Comparison of ENCODE assay signal across 8 cellular contexts in the genomic region with DNA sequence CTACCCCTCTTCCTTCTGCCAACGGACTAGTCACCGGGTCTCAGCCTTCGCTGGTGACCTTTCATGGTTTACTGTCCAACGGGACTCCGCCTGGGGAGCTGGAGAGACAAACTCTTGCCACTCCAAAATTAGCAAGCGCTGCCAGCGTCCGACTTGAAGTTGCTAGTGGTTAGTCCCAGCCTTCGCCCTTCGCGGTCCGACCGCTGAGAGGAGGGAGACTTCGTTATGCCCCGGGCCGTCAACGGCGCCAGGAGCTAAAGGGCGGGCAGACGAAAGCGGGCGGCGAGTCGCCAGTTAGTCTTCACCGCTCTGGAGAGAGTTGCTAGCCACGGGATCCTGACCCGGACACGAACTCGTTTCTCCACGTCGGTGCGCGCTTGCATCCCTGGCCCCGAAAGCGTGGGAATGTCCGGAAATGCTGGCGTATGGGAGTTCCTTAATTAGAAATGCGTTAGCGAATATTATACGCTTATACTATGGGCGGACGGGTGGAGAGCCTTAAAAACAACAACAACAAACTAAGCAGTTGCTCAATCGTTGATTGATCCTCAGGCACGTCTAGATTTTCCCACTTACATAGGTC. TPM values are rescaled to one million over a fixed set of nuclear protein-coding genes. Genes with fewer than 3 reads are reported as not detected.
A peak's percentile ranks its signal among the peaks of the same experiment; 100 is the strongest.
DNase-seq lines count a peak whose midpoint lies in the region; ATAC-seq and TF ChIP-seq lines count a peak whose summit lies in the region.

No MANE protein-coding gene starts in this region.

- CTCF ChIA-PET in CD4-positive, alpha-beta T cell (lab: Charles Lee): interaction anchor here (1.0 kb wide), 1 partner anchor 13 kb away, joined by 5 read pairs; no protein-coding TSS in a partner anchor

- intact Hi-C loops in CD4-positive, alpha-beta T cell (cut with DNase I, micrococcal nuclease): loop anchor here (2.0 to 10.0 kb wide), 4 partner anchors 49 to 357 kb away; a partner anchor contains a TSS
- intact Hi-C loops in lower leg skin (cut with DNase I; ENCODE audit: low total_unique reads): no loop called here

- H3K4me3 ChIP-seq in HUES6 (ENCODE audit: low read depth, low read length) (peak overlapping the region; percentile 91), WERI-Rb-1 (ENCODE audit: low read depth, low read length) (peak overlapping the region; percentile 87), duodenal mucosa (ENCODE audit: low read depth in 1 of 2, low read length in 2 of 2) (peak overlapping the region; percentile 93 to 99), lower leg skin (ENCODE audit: low read depth, poor library complexity, severe bottlenecking) (peak overlapping the region; percentile 72)

- H3K36me3 Mint-ChIP-seq in CD4-positive, alpha-beta T cell (ENCODE audit: low read depth): peaks cover 50% of the 10 kb centered on the region

- peak overlapping the region; percentile 84 for H3K27ac ChIP-seq in CD4-positive, alpha-beta T cell (ENCODE audit: low read depth, low read length)
- H3K27ac ChIP-seq in HUES6 (ENCODE audit: low read depth, low read length): peak overlapping the region; percentile 67
- H3K27ac ChIP-seq in WERI-Rb-1: peak overlapping the region; percentile 98
- H3K27ac ChIP-seq in duodenal mucosa (ENCODE audit: low read depth, low read length): peak overlapping the region; percentile 89

- POLR2A ChIA-PET in CD4-positive, alpha-beta T cell (lab: Charles Lee): interaction anchor here (0.9 to 2.3 kb wide), 8 partner anchors 8 to 174 kb away, joined by 3 to 29 read pairs (median 3); a partner anchor contains a TSS

- H3K36me3 ChIP-seq in HUES6 (ENCODE audit: control insufficient read depth, insufficient read depth, low read length): peaks cover 28% of the 10 kb centered on the region
- peaks cover 52% of the 10 kb centered on the region for H3K36me3 ChIP-seq in WERI-Rb-1
- no peaks in the 10 kb centered on the region for H3K36me3 ChIP-seq in duodenal mucosa (ENCODE audit: control insufficient read depth in 1 of 2, insufficient read depth in 2 of 2, low read length in 2 of 2)

- peak overlapping the region; percentile 98 for H3K9ac ChIP-seq in HUES6 (ENCODE audit: low read length)
- peak overlapping the region; percentile 87 to 91 for H3K9ac ChIP-seq in duodenal mucosa (ENCODE audit: low read depth in 1 of 2, low read length in 2 of 2)

- H3K4me3 Mint-ChIP-seq in CD4-positive, alpha-beta T cell: peak overlapping the region; percentile 93

- peaks cover 29% of the 10 kb centered on the region for H3K27me3 Mint-ChIP-seq in CD4-positive, alpha-beta T cell

- H3K4me1 ChIP-seq in HUES6 (ENCODE audit: control insufficient read depth, insufficient read depth, low read length): peaks cover 8% of the 10 kb centered on the region; the same call in 1 of the 2 replicates
- H3K4me1 ChIP-seq in duodenal mucosa (ENCODE audit: control insufficient read depth in 1 of 2, insufficient read depth in 2 of 2, low read length in 2 of 2): peaks cover 4 to 8% of the 10 kb centered on the region in 2 donors

- no peaks in the 10 kb centered on the region for H3K9me3 Mint-ChIP-seq in CD4-positive, alpha-beta T cell

- WGBS in lower leg skin, 2 donors: 0 to 1% methylated on average over 44 of the region's 44 CpGs

- H3K4me1 Mint-ChIP-seq in CD4-positive, alpha-beta T cell (ENCODE audit: low read depth): peaks cover 62% of the 10 kb centered on the region

- no peak for TF ChIP-seq CTCF in CD4-positive, alpha-beta T cell (IDR thresholded peaks at IDR 0.05)
- TF ChIP-seq CTCF in WERI-Rb-1 (IDR thresholded peaks at IDR 0.05; ENCODE audit: low read depth, low read length) (no peak), lower leg skin (IDR thresholded peaks at IDR 0.05) (no peak)

- peak in 9 of 10 experiments; percentile 3 to 40 (median 11) for DNase-seq in CD4-positive, alpha-beta T cell
- DNase-seq in WERI-Rb-1 (peak; percentile 22), lower leg skin (ENCODE audit: low spot score in 2 of 2) (peak; percentile 41 to 87), COLO829 (ENCODE audit: low spot score) (no peak)
- peak; percentile 11 for DNase-seq in stimulated activated CD8-positive, alpha-beta memory T cell treated with anti-CD3 and anti-CD28 coated beads, Interleukin-4, amount 100 ng/mL, for 24 hours (ENCODE audit: low read depth)

- no peak for ATAC-seq in CD4-positive, alpha-beta T cell (ENCODE audit: poor library complexity)
- peak; percentile 5 for ATAC-seq in GM19438 (IDR thresholded peaks at IDR 0.05; ENCODE audit: low read depth, unreplicated experiment)

- H3K27me3 ChIP-seq in CD4-positive, alpha-beta T cell (ENCODE audit: control insufficient read depth, insufficient read depth, low read length): peaks cover 4% of the 10 kb centered on the region
- H3K27me3 ChIP-seq in HUES6 (ENCODE audit: control insufficient read depth, insufficient read depth, low read length): no peaks in the 10 kb centered on the region
- H3K27me3 ChIP-seq in WERI-Rb-1 (ENCODE audit: insufficient read depth, low read depth, severe bottlenecking): no peaks in the 10 kb centered on the region
- H3K27me3 ChIP-seq in duodenal mucosa (ENCODE audit: control insufficient read depth in 1 of 2, insufficient read depth in 2 of 2, low read length in 2 of 2): no peaks in the 10 kb centered on the region

- no peaks in the 10 kb centered on the region for H3K9me3 ChIP-seq in CD4-positive, alpha-beta T cell (ENCODE audit: control insufficient read depth, low read length)
- no peaks in the 10 kb centered on the region for H3K9me3 ChIP-seq in HUES6 (ENCODE audit: control insufficient read depth, insufficient read depth, low read depth, low read length)
- H3K9me3 ChIP-seq in WERI-Rb-1 (ENCODE audit: severe bottlenecking): no peaks in the 10 kb centered on the region
- H3K9me3 ChIP-seq in duodenal mucosa (ENCODE audit: control insufficient read depth in 1 of 2, low read length in 2 of 2): no peaks in the 10 kb centered on the region

- H3K27ac Mint-ChIP-seq in CD4-positive, alpha-beta T cell: peak overlapping the region; percentile 97

- no peak for TF ChIP-seq POLR2A in lower leg skin (IDR thresholded peaks at IDR 0.05)

RNA-seq across cellular contexts. Expression of a gene that starts 0.7 kb away (rescaled TPM):
- 10 to 100 TPM; 52.3 to 58.8 TPM for total RNA-seq in CD4-positive, alpha-beta T cell
- 10 to 100 TPM; 18.5 to 33.7 (median 28.6) TPM for total RNA-seq in lower leg skin

RNA-seq across cellular contexts. Expression of a gene that starts 1.1 kb away (rescaled TPM):
- total RNA-seq in CD4-positive, alpha-beta T cell: 10 to 100 TPM; 16.1 to 18.2 TPM
- 10 to 100 TPM in 3 of 4 donors, 1 to 10 TPM in 1; 9.7 to 15.7 (median 15.3) TPM for total RNA-seq in lower leg skin

RNA-seq across cellular contexts. Expression of a gene that starts 49.4 kb away (rescaled TPM):
- total RNA-seq in CD4-positive, alpha-beta T cell: 10 to 100 TPM; 16.2 to 16.4 TPM
- 1 to 10 TPM; 2.7 to 7.0 (median 3.3) TPM for total RNA-seq in lower leg skin
